In genomic region chr18:46528037-46528436, GRCh38 we compare ENCODE assay signal across 23 cellular contexts.
"Had no signal": no experiment of that assay in that cellular context is flagged by ENCODE, and none has a peak within 500 bp of the region (broad histone marks: within the 10 kb centered on the region; RNA-seq: fewer than 3 reads in every experiment).

No MANE protein-coding gene starts in this region.

- H3K27ac ChIP-seq: coronary artery, epithelial cell of prostate, esophagus squamous epithelium, gastrocnemius medialis, heart right ventricle, left lung, lower lobe of right lung had no signal

- H3K27me3 ChIP-seq: esophagus squamous epithelium, gastrocnemius medialis, heart right ventricle, left lung had no signal

- DNase-seq: effector CD8-positive, alpha-beta T cell; effector memory CD8-positive, alpha-beta T cell; endodermal cell; erythroblast; esophagus squamous epithelium; foreskin fibroblast; foreskin melanocyte; gastrocnemius medialis; glutamatergic neuron; head of caudate nucleus; heart right ventricle; hippocampal formation; left cardiac atrium; left lung; left ventricle myocardium superior; lower lobe of right lung; mesenchymal stem cell; mucosa of descending colon; naive B cell; naive thymus-derived CD8-positive, alpha-beta T cell had no signal

- H3K36me3 ChIP-seq: esophagus squamous epithelium, gastrocnemius medialis, lower lobe of right lung had no signal

- H3K4me3 ChIP-seq: coronary artery, esophagus squamous epithelium, gastrocnemius medialis, heart right ventricle, left lung, lower lobe of right lung, mucosa of descending colon had no signal

- H3K4me1 ChIP-seq: esophagus squamous epithelium, gastrocnemius medialis, left lung, lower lobe of right lung had no signal

- ATAC-seq: effector memory CD8-positive, alpha-beta T cell; esophagus mucosa; gastrocnemius medialis; left cardiac atrium; left lung; lower lobe of right lung; mucosa of descending colon; naive thymus-derived CD8-positive, alpha-beta T cell had no signal

- H3K9me3 ChIP-seq: gastrocnemius medialis, left lung, lower lobe of right lung, mucosa of descending colon had no signal
